17 cellular contexts compared by ENCODE assay signal in the genomic region with DNA sequence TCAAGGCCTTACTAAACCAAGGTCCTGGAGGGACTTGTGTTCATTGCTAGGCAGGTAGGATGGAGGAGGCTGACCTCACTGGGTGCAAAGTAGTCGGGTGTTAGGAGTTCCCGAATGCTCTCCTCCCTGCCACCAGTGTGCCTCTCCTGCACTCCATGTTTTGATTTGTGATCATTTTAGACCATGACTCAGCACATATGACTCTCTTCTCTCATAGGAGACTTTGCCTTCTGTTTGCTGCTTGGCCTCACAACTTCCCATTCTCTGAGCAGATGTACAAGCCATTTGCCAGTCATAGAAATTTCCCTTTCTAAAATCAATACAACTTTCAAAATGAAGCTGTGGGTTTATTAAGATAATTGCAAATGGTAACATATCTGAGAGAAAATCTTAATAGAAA. TPM values are rescaled to one million over a fixed set of nuclear protein-coding genes. Genes with fewer than 3 reads are reported as not detected.
DNase-seq lines count a peak whose midpoint lies in the region; ATAC-seq and TF ChIP-seq lines count a peak whose summit lies in the region.
"Had no signal": no experiment of that assay in that cellular context is flagged by ENCODE, and none has a peak within 500 bp of the region (broad histone marks: within the 10 kb centered on the region; RNA-seq: fewer than 3 reads in every experiment).

No MANE protein-coding gene starts in this region.

- H2AFZ ChIP-seq in GM23338 = peak overlapping the region; percentile 60; the same call in 1 of the 2 replicates

- H3K36me3 Mint-ChIP-seq in GM23338 (ENCODE audit: low read depth) (no peaks in the 10 kb centered on the region), endothelial cell (ENCODE audit: low read depth, unreplicated experiment) (no peaks in the 10 kb centered on the region)

- H3K4me1 ChIP-seq in GM23338 (ENCODE audit: insufficient read depth) = no peaks in the 10 kb centered on the region
- H3K4me1 ChIP-seq: upper lobe of left lung had no signal

- H3K4me1 Mint-ChIP-seq in GM23338 (no peaks in the 10 kb centered on the region), endothelial cell (ENCODE audit: unreplicated experiment) (peaks cover 10% of the 10 kb centered on the region)

- no peaks in the 10 kb centered on the region for H3K27me3 ChIP-seq in GM23338 (ENCODE audit: insufficient read depth)
- H3K27me3 ChIP-seq: MG63, upper lobe of left lung had no signal

- H3K9me3 Mint-ChIP-seq in GM23338 = no peaks in the 10 kb centered on the region
- H3K9me3 Mint-ChIP-seq in endothelial cell (ENCODE audit: unreplicated experiment) = no peaks in the 10 kb centered on the region

- H3F3A ChIP-seq in GM23338 (replicated peaks; ENCODE audit: low read depth) = no peaks in the 10 kb centered on the region

- no peak overlapping the region; the same call in 1 of the 2 replicates for H3K27ac Mint-ChIP-seq in GM23338
- no peak overlapping the region for H3K27ac Mint-ChIP-seq in endothelial cell (ENCODE audit: unreplicated experiment)

- ATAC-seq in GM23338 (no peak), HG02885 (IDR thresholded peaks at IDR 0.05; ENCODE audit: poor library complexity, unreplicated experiment) (no peak)
- ATAC-seq: Panc1 had no signal

- H3K27me3 Mint-ChIP-seq in GM23338 (ENCODE audit: insufficient read depth, low read depth, poor library complexity) = no peaks in the 10 kb centered on the region
- peaks cover 2% of the 10 kb centered on the region for H3K27me3 Mint-ChIP-seq in endothelial cell (ENCODE audit: unreplicated experiment)

- peak; percentile 2 for DNase-seq in A172 (ENCODE audit: low spot score)
- no peak for DNase-seq in GM23338 (ENCODE audit: low spot score)
- peak; percentile 7 for DNase-seq in amniotic epithelial cell (ENCODE audit: low read depth)
- DNase-seq in fibroblast of villous mesenchyme (ENCODE audit: low read depth) = peak; percentile 8
- no peak for DNase-seq in endothelial cell (ENCODE audit: low spot score)
- DNase-seq in HK-2 (ENCODE audit: unreplicated experiment) = no peak
- DNase-seq in activated gamma-delta T cell (lab: John Stamatoyannopoulos, UW) = no peak
- DNase-seq: Calu3, cerebellar nuclear complex, MG63, NCI-H1694, NCI-H524, upper lobe of left lung, WERI-Rb-1 had no signal

- H3K9me2 ChIP-seq in GM23338 (ENCODE audit: insufficient read depth) = no peaks in the 10 kb centered on the region

- no peaks in the 10 kb centered on the region for H3K79me2 ChIP-seq in GM23338 (replicated peaks; ENCODE audit: insufficient read depth)

- no peak overlapping the region for H3K4me2 ChIP-seq in GM23338

- TF ChIP-seq CTCF in GM23338 (conservative IDR thresholded peaks at IDR 0.05; ENCODE audit: low read depth in 2 of 2) (no peak), fibroblast of villous mesenchyme (IDR thresholded peaks at IDR 0.05; ENCODE audit: insufficient read depth, low read depth, low read length) (no peak), endothelial cell (IDR thresholded peaks at IDR 0.05; ENCODE audit: unreplicated experiment) (no peak)

- no peaks in the 10 kb centered on the region for H4K20me1 ChIP-seq in GM23338 (replicated peaks; ENCODE audit: insufficient read depth)

- no peak overlapping the region for H3K4me3 ChIP-seq in GM23338
- no peak overlapping the region for H3K4me3 ChIP-seq in fibroblast of villous mesenchyme (ENCODE audit: low read depth, low read length)
- H3K4me3 ChIP-seq: MG63, upper lobe of left lung had no signal

- H3K27ac ChIP-seq in GM23338 (ENCODE audit: low read depth) = no peak overlapping the region
- H3K27ac ChIP-seq: upper lobe of left lung, WERI-Rb-1 had no signal

- H3K4me3 Mint-ChIP-seq in GM23338 (no peak overlapping the region), endothelial cell (ENCODE audit: unreplicated experiment) (no peak overlapping the region)

- no peaks in the 10 kb centered on the region for H3K36me3 ChIP-seq in GM23338 (ENCODE audit: insufficient read depth)
- H3K36me3 ChIP-seq: MG63, upper lobe of left lung, WERI-Rb-1 had no signal

TF ChIP-seq in GM23338, 12 proteins besides CTCF, POLR2A, EP300 and RAD21 (continues in another document):
- TF ChIP-seq NANOG (IDR thresholded peaks at IDR 0.05; ENCODE audit: borderline replicate concordance) (no peak), JUNB (IDR thresholded peaks at IDR 0.05; ENCODE audit: unreplicated experiment) (no peak), EZH2 (IDR thresholded peaks at IDR 0.05; ENCODE audit: low read depth, unreplicated experiment) (no peak)
- TF ChIP-seq, protein P1, sequence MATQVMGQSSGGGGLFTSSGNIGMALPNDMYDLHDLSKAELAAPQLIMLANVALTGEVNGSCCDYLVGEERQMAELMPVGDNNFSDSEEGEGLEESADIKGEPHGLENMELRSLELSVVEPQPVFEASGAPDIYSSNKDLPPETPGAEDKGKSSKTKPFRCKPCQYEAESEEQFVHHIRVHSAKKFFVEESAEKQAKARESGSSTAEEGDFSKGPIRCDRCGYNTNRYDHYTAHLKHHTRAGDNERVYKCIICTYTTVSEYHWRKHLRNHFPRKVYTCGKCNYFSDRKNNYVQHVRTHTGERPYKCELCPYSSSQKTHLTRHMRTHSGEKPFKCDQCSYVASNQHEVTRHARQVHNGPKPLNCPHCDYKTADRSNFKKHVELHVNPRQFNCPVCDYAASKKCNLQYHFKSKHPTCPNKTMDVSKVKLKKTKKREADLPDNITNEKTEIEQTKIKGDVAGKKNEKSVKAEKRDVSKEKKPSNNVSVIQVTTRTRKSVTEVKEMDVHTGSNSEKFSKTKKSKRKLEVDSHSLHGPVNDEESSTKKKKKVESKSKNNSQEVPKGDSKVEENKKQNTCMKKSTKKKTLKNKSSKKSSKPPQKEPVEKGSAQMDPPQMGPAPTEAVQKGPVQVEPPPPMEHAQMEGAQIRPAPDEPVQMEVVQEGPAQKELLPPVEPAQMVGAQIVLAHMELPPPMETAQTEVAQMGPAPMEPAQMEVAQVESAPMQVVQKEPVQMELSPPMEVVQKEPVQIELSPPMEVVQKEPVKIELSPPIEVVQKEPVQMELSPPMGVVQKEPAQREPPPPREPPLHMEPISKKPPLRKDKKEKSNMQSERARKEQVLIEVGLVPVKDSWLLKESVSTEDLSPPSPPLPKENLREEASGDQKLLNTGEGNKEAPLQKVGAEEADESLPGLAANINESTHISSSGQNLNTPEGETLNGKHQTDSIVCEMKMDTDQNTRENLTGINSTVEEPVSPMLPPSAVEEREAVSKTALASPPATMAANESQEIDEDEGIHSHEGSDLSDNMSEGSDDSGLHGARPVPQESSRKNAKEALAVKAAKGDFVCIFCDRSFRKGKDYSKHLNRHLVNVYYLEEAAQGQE (IDR thresholded peaks at IDR 0.05; ENCODE audit: unreplicated experiment) = no peak

RNA-seq across cellular contexts. Expression of gene LRIG3, which starts 46.6 kb away (rescaled TPM):
- 17.9 and 30.7 TPM in 2 replicates for total RNA-seq in A172 (2014; rRNA removed; shearing (Covaris generic))
- 7.5 and 10.9 TPM in 2 replicates for total RNA-seq in GM23338 (2014; rRNA removed; shearing (Covaris generic))
- 1.6 and 1.9 TPM in 2 replicates for polyA plus RNA-seq in GM23338 (2016; fragmentation: Nextera tagmentation; extraction: Ambion mirVana)
- 66.0 and 97.2 TPM in 2 replicates for total RNA-seq in fibroblast of villous mesenchyme
- 103 TPM for total RNA-seq in endothelial cell (ENCODE audit: unreplicated experiment)
- total RNA-seq: mononuclear cell had no signal

Comparison
In these comparisons a context has a peak if more than half of its experiments do, and no peak if none do; other contexts are left out.
1. DNase-seq: peak in A172 (single experiment), amniotic epithelial cell (single experiment) and fibroblast of villous mesenchyme (single experiment); none in GM23338 (single experiment), endothelial cell (single experiment), HK-2 (single experiment) and activated gamma-delta T cell (single experiment).